ENCODE assay signal across 16 cellular contexts in the genomic region with DNA sequence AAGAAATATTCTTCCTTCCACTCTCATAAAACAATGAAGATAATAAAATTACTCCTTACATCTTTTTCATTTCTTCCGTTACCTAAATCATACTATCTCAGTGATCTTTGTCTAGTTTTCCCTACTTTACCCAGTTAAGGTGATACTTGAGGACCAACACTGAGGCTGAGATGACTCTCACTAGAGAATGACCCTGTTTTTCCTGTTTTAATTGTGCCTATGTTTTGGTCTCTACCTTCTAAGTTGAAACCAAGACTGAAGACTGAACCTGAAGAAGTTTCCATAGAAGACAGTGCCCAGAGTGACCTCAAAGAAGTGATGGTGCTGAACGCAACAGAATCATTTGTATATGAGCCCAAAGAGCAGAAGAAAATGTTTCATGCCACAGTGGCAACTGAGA. TPM values are rescaled to one million over a fixed set of nuclear protein-coding genes. Genes with fewer than 3 reads are reported as not detected.
"Had no signal": no experiment of that assay in that cellular context is flagged by ENCODE, and none has a peak within 500 bp of the region (broad histone marks: within the 10 kb centered on the region; RNA-seq: fewer than 3 reads in every experiment).

No MANE protein-coding gene starts in this region.

- H3K27ac Mint-ChIP-seq: nephron progenitor cell, WTC11 had no signal

- H3K4me3 Mint-ChIP-seq: nephron progenitor cell, WTC11 had no signal

- H3K4me3 ChIP-seq: cardiac muscle cell, heart left ventricle, mucosa of descending colon, psoas muscle, right lobe of liver, spleen, stomach, thoracic aorta had no signal

- H3K4me1 ChIP-seq: psoas muscle, right lobe of liver had no signal

- H3K27ac ChIP-seq: cardiac muscle cell, heart left ventricle, psoas muscle, right lobe of liver, stomach, thoracic aorta had no signal

- ATAC-seq: heart left ventricle, left lobe of liver, mucosa of descending colon, psoas muscle, right lobe of liver, WTC11 had no signal

- H3K36me3 ChIP-seq: cardiac muscle cell had no signal

- H3K27me3 ChIP-seq: cardiac muscle cell, heart left ventricle, right lobe of liver, spleen, stomach had no signal

- H3K36me3 Mint-ChIP-seq: WTC11 had no signal

- DNase-seq: activated CD4-positive, alpha-beta T cell treated with anti-CD3 and anti-CD28 coated beads, Interleukin-2, amount 50 U/mL, for 1 hour; heart left ventricle; islet precursor cell; mammary epithelial cell; mucosa of descending colon; nephron progenitor cell; psoas muscle; right lobe of liver; spleen; stimulated activated CD4-positive, alpha-beta T cell treated with anti-CD3 and anti-CD28 coated beads, Interleukin-1b, Interleukin-23, amount 100 ng/mL, for 48 hours; stomach had no signal

- H3K9me3 ChIP-seq: heart left ventricle, mucosa of descending colon, psoas muscle, right lobe of liver, spleen, stomach, thoracic aorta had no signal

RNA-seq across cellular contexts. Expression of a gene that starts 25.1 kb away (rescaled TPM):
- total RNA-seq: cardiac muscle cell, endothelial cell of umbilical vein had no signal
- polyA plus RNA-seq: cardiac muscle cell, endothelial cell of umbilical vein had no signal
